ENCODE assay signal across 8 cellular contexts in genomic region chr13:50080856-50081105, GRCh38.
A peak's percentile ranks its signal among the peaks of the same experiment; 100 is the strongest.
DNase-seq lines count a peak whose midpoint lies in the region; TF ChIP-seq lines count a peak whose summit lies in the region.

No MANE protein-coding gene starts in this region.

- H3K4me1 ChIP-seq in SJSA1 (replicated peaks) (peaks cover under 1% of the 10 kb centered on the region; the same call in 1 of the 2 replicates), esophagus squamous epithelium (peaks cover 10 to 74% (median 15%) of the 10 kb centered on the region in 3 donors)

- WGBS in esophagus squamous epithelium, 2 donors, result 0% methylated on average over 9 to 10 of the region's 10 CpGs

- no peak for TF ChIP-seq CTCF in esophagus squamous epithelium (IDR thresholded peaks at IDR 0.05)

- H3K36me3 ChIP-seq in SJSA1 (peaks cover 25% of the 10 kb centered on the region), esophagus squamous epithelium (no peaks in the 10 kb centered on the region)

- no peak for TF ChIP-seq POLR2A in esophagus squamous epithelium (IDR thresholded peaks at IDR 0.05)

- H3K27me3 ChIP-seq in SJSA1 (replicated peaks), result no peaks in the 10 kb centered on the region
- peaks cover 0 to 29% (median 0%) of the 10 kb centered on the region in 4 donors for H3K27me3 ChIP-seq in esophagus squamous epithelium

- DNase-seq in NOMO-1 treated with DMSO at 0.1 percent for 48 hours (lab: John Stamatoyannopoulos, UW; ENCODE audit: unreplicated experiment) (peak; percentile 47), NOMO-1 treated with dmso at 0.1 percent for 144 hours (lab: John Stamatoyannopoulos, UW; ENCODE audit: unreplicated experiment) (no peak), SJSA1 (ENCODE audit: low read depth in 1 of 2, low spot score in 2 of 2) (no peak), esophagus squamous epithelium (lab: John Stamatoyannopoulos, UW) (no peak), pons (ENCODE audit: low spot score) (peak; percentile 53), AG08396 (ENCODE audit: low spot score) (no peak), mesenteric fat pad (ENCODE audit: low spot score) (no peak), GF-D8 (lab: John Stamatoyannopoulos, UW) (no peak)

- H3K4me3 ChIP-seq in SJSA1, result peak overlapping the region; percentile 77
- peak overlapping the region; percentile 75 to 84 (median 78) for H3K4me3 ChIP-seq in esophagus squamous epithelium

- H3K27ac ChIP-seq in SJSA1, result peak overlapping the region; percentile 99
- peak overlapping the region; percentile 92 to 98 (median 94) for H3K27ac ChIP-seq in esophagus squamous epithelium

- H3K9me3 ChIP-seq in SJSA1 (replicated peaks) (no peaks in the 10 kb centered on the region), esophagus squamous epithelium (no peaks in the 10 kb centered on the region)

- intact Hi-C loops in esophagus squamous epithelium (cut with DNase I), result loop anchor here (5.0 to 10.0 kb wide), 3 partner anchors 42 to 834 kb away; no protein-coding TSS in a partner anchor

Comparison
In these comparisons a context has a peak if more than half of its experiments do, and no peak if none do; other contexts are left out.
1. DNase-seq: peak in NOMO-1 treated with DMSO at 0.1 percent for 48 hours (single experiment) and pons (single experiment); none in NOMO-1 treated with dmso at 0.1 percent for 144 hours (single experiment), SJSA1 (0 of 2), esophagus squamous epithelium (single experiment), AG08396 (single experiment), mesenteric fat pad (single experiment) and GF-D8 (single experiment).